ENCODE assay signal across 8 cellular contexts in genomic region chr15:42921049-42921731, GRCh38. TPM values are rescaled to one million over a fixed set of nuclear protein-coding genes. Genes with fewer than 3 reads are reported as not detected.
DNase-seq lines count a peak whose midpoint lies in the region; ATAC-seq, FAIRE-seq and TF ChIP-seq lines count a peak whose summit lies in the region.

No MANE protein-coding gene starts in this region.

- TF ChIP-seq CTCF in foreskin fibroblast (IDR thresholded peaks at IDR 0.05; ENCODE audit: low read depth, low read length) (no peak), osteocyte (IDR thresholded peaks at IDR 0.05) (no peak)

- H3K27ac ChIP-seq in urinary bladder (ENCODE audit: low read depth), result no peak overlapping the region

- FAIRE-seq in GM12892 (lab: Jason Lieb, UNC), result peak; percentile 50

- ATAC-seq in activated T-helper 17 cell treated with anti-CD3 and anti-CD28 coated beads, Interleukin-2, amount 50 U/mL, for 72 hours (replicated peaks), result peak; percentile 48
- no peak for ATAC-seq in HG03521 (IDR thresholded peaks at IDR 0.05; ENCODE audit: unreplicated experiment)

- 1% methylated on average over 36 of the region's 36 CpGs for WGBS in urinary bladder

- no peaks in the 10 kb centered on the region for H3K36me3 ChIP-seq in urinary bladder (ENCODE audit: insufficient read depth)

- peaks cover 11% of the 10 kb centered on the region for H3K36me3 Mint-ChIP-seq in activated T-helper 17 cell treated with anti-CD3 and anti-CD28 coated beads, Interleukin-2, amount 50 U/mL, for 72 hours (ENCODE audit: low read depth)
- no peaks in the 10 kb centered on the region for H3K36me3 Mint-ChIP-seq in osteocyte (ENCODE audit: unreplicated experiment)

- peak overlapping the region; percentile 84 to 88 for H3K4me3 ChIP-seq in foreskin fibroblast (ENCODE audit: low read depth in 1 of 2, low read length in 2 of 2)
- H3K4me3 ChIP-seq in urinary bladder (ENCODE audit: low read depth, low read length), result peak overlapping the region; percentile 30

- no peaks in the 10 kb centered on the region for H3K9me3 Mint-ChIP-seq in activated T-helper 17 cell treated with anti-CD3 and anti-CD28 coated beads, Interleukin-2, amount 50 U/mL, for 72 hours
- peaks cover 5% of the 10 kb centered on the region for H3K9me3 Mint-ChIP-seq in osteocyte (ENCODE audit: unreplicated experiment)

- no peaks in the 10 kb centered on the region for H3K4me1 ChIP-seq in urinary bladder (ENCODE audit: insufficient read depth)

- H3K27ac Mint-ChIP-seq in activated T-helper 17 cell treated with anti-CD3 and anti-CD28 coated beads, Interleukin-2, amount 50 U/mL, for 72 hours, result peak overlapping the region; percentile 98
- peak overlapping the region; percentile 90 for H3K27ac Mint-ChIP-seq in osteocyte (ENCODE audit: unreplicated experiment)

- no peak for TF ChIP-seq POLR2A in GM12892 (IDR thresholded peaks at IDR 0.05; ENCODE audit: low read depth, low read length)

- peaks cover 10% of the 10 kb centered on the region for H3K4me1 Mint-ChIP-seq in activated T-helper 17 cell treated with anti-CD3 and anti-CD28 coated beads, Interleukin-2, amount 50 U/mL, for 72 hours
- H3K4me1 Mint-ChIP-seq in osteocyte (ENCODE audit: unreplicated experiment), result peaks cover 30% of the 10 kb centered on the region

- no peak for DNase-seq in GM12892 (ENCODE audit: insufficient read length)
- peak; percentile 28 for DNase-seq in NAMALWA (ENCODE audit: low spot score)
- peak in 1 of 2 donors; percentile 63 for DNase-seq in foreskin fibroblast
- DNase-seq in osteocyte (ENCODE audit: extremely low spot score, unreplicated experiment), result no peak
- DNase-seq in NCI-H2107 (lab: John Stamatoyannopoulos, UW), result no peak

- peak overlapping the region; percentile 97 for H3K4me3 Mint-ChIP-seq in activated T-helper 17 cell treated with anti-CD3 and anti-CD28 coated beads, Interleukin-2, amount 50 U/mL, for 72 hours
- H3K4me3 Mint-ChIP-seq in osteocyte (ENCODE audit: unreplicated experiment), result peak overlapping the region; percentile 95

- no peaks in the 10 kb centered on the region for H3K27me3 Mint-ChIP-seq in activated T-helper 17 cell treated with anti-CD3 and anti-CD28 coated beads, Interleukin-2, amount 50 U/mL, for 72 hours
- H3K27me3 Mint-ChIP-seq in osteocyte (ENCODE audit: unreplicated experiment), result no peaks in the 10 kb centered on the region

RNA-seq across cellular contexts. Expression of gene TTBK2, which starts 0.6 kb away (rescaled TPM):
- polyA plus RNA-seq in GM12892 (2012; ENCODE audit: missing spikeins), result 2.8 TPM
- 10 to 100 TPM in 1 of 2 donors, 1 to 10 TPM in 1; 8.1 to 10.7 TPM for total RNA-seq in activated T-helper 17 cell treated with anti-CD3 and anti-CD28 coated beads, Interleukin-2, amount 50 U/mL, for 72 hours
- total RNA-seq in osteocyte (23.6 and 25.0 TPM in 2 replicates), urinary bladder (20.5 TPM)
- 7.7 TPM for polyA plus RNA-seq in urinary bladder
